ENCODE assay signal across 1 cellular context in genomic region chr6:158011478-158011920, GRCh38.
A peak's percentile ranks its signal among the peaks of the same experiment; 100 is the strongest.
TF ChIP-seq lines count a peak whose summit lies in the region.

No MANE protein-coding gene starts in this region.

TF ChIP-seq in HepG2, 621 proteins besides CTCF, POLR2A, EP300 and RAD21 (continued from another document and continues in another):
- TF ChIP-seq FOXO4 (CRISPR knock-in tag; conservative IDR thresholded peaks at IDR 0.05) (0 out of 2 replicates have a peak, but pooled peaks have one; percentile 47), ZNF12 (CRISPR knock-in tag; IDR thresholded peaks at IDR 0.05) (peak; percentile 44), ZNF740 (CRISPR knock-in tag; IDR thresholded peaks at IDR 0.05) (no peak), ZNF281 (CRISPR knock-in tag; IDR thresholded peaks at IDR 0.05; ENCODE audit: borderline replicate concordance) (peak; percentile 51), ZMYM3 (CRISPR knock-in tag; IDR thresholded peaks at IDR 0.05) (peak; percentile 59; the same call in 1 of the 2 replicates), ZNF629 (CRISPR knock-in tag; conservative IDR thresholded peaks at IDR 0.05) (0 out of 2 replicates have a peak, but pooled peaks have one; percentile 16), NRL (CRISPR knock-in tag; IDR thresholded peaks at IDR 0.05; ENCODE audit: borderline replicate concordance) (no peak), ZNF619 (CRISPR knock-in tag; IDR thresholded peaks at IDR 0.05) (no peak), ISL2 (CRISPR knock-in tag; IDR thresholded peaks at IDR 0.05) (peak; percentile 98), BCL6 (CRISPR knock-in tag; IDR thresholded peaks at IDR 0.05) (peak; percentile 91), ARID5B (CRISPR knock-in tag; IDR thresholded peaks at IDR 0.05) (peak; percentile 96), GABPA (IDR thresholded peaks at IDR 0.05; ENCODE audit: low read depth, low read length) (no peak), GABPA (CRISPR knock-in tag; IDR thresholded peaks at IDR 0.05; ENCODE audit: low read depth) (no peak), FOXM1 (CRISPR knock-in tag; IDR thresholded peaks at IDR 0.05) (no peak), ARID3A (IDR thresholded peaks at IDR 0.05; ENCODE audit: low read depth, low read length) (peak; percentile 96), ZNF333 (CRISPR knock-in tag; IDR thresholded peaks at IDR 0.05; ENCODE audit: borderline replicate concordance) (no peak), SALL1 (CRISPR knock-in tag; IDR thresholded peaks at IDR 0.05) (peak; percentile 94), GABPB1 (CRISPR knock-in tag; IDR thresholded peaks at IDR 0.05) (peak; percentile 63; the same call in 1 of the 2 replicates), ZNF674 (CRISPR knock-in tag; IDR thresholded peaks at IDR 0.05; ENCODE audit: low read depth) (no peak), MEIS2 (CRISPR knock-in tag; IDR thresholded peaks at IDR 0.05) (peak; percentile 96), KDM6A (CRISPR knock-in tag; IDR thresholded peaks at IDR 0.05; ENCODE audit: low read depth) (peak; percentile 83), NCOA1 (CRISPR knock-in tag; IDR thresholded peaks at IDR 0.05) (peak; percentile 99), ZNF331 (CRISPR knock-in tag; IDR thresholded peaks at IDR 0.05) (peak; percentile 82; the same call in 1 of the 2 replicates), RNF219 (CRISPR knock-in tag; IDR thresholded peaks at IDR 0.05) (no peak; the same call in 1 of the 2 replicates), HNRNPLL (IDR thresholded peaks at IDR 0.05; ENCODE audit: low read depth, low read length, poor library complexity, severe bottlenecking) (no peak), SYNCRIP (IDR thresholded peaks at IDR 0.05; ENCODE audit: insufficient read depth, low read depth, low read length) (no peak), ZNF550 (CRISPR knock-in tag; IDR thresholded peaks at IDR 0.05; ENCODE audit: borderline replicate concordance) (no peak), HNF4A (CRISPR knock-in tag; IDR thresholded peaks at IDR 0.05) (peak; percentile 84), ZBTB4 (CRISPR knock-in tag; IDR thresholded peaks at IDR 0.05; ENCODE audit: borderline replicate concordance) (no peak), AFF4 (CRISPR knock-in tag; IDR thresholded peaks at IDR 0.05) (no peak), HINFP (CRISPR knock-in tag; IDR thresholded peaks at IDR 0.05; ENCODE audit: low read depth) (no peak; the same call in 1 of the 2 replicates)
